15 cellular contexts compared by ENCODE assay signal in the genomic region with DNA sequence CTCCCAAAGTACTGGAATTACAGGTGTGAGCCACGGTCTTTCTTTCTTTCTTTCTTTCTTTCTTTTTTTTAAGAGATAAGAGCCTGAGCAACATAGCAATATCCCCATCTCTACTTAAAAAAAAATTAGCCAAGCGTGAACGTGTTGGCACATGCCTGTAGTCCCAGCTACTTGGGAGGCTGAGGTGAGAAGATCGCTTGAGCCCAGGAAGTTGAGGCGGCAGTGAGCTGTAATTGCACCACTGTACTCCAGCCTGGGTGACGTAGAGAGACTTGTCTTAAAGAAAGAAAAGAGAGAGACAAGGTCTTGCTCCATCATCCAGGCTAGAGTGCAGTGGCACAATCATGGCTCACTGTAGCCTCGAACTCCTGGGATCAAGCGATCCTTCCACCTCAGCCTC.
DNase-seq lines count a peak whose midpoint lies in the region; TF ChIP-seq lines count a peak whose summit lies in the region.
"Had no signal": no experiment of that assay in that cellular context is flagged by ENCODE, and none has a peak within 500 bp of the region (broad histone marks: within the 10 kb centered on the region; RNA-seq: fewer than 3 reads in every experiment).

No MANE protein-coding gene starts in this region.

- no peaks in the 10 kb centered on the region for H3K36me3 ChIP-seq in spleen
- no peaks in the 10 kb centered on the region for H3K36me3 ChIP-seq in CD4-positive, alpha-beta memory T cell (ENCODE audit: insufficient read depth, low read length)
- H3K36me3 ChIP-seq: BLaER1 treated with 17β-estradiol and CSF1 and Interleukin-3, amounts not matched to agents 10 nM and 100 nM; HAP-1 had no signal

- H3K4me1 Mint-ChIP-seq in CD14-positive monocyte = no peaks in the 10 kb centered on the region
- peaks cover 7% of the 10 kb centered on the region for H3K4me1 Mint-ChIP-seq in MCF 10A (ENCODE audit: insufficient read depth, unreplicated experiment)
- no peaks in the 10 kb centered on the region for H3K4me1 Mint-ChIP-seq in CD4-positive, alpha-beta memory T cell

- no peaks in the 10 kb centered on the region for H3K4me1 ChIP-seq in spleen
- no peaks in the 10 kb centered on the region for H3K4me1 ChIP-seq in CD4-positive, alpha-beta memory T cell (ENCODE audit: insufficient read depth, low read length)
- H3K4me1 ChIP-seq: HAP-1 had no signal

- H3K9me3 Mint-ChIP-seq in CD14-positive monocyte = peaks cover 0 to 18% (median 8%) of the 10 kb centered on the region in 7 donors
- H3K9me3 Mint-ChIP-seq in MCF 10A (ENCODE audit: unreplicated experiment) = peaks cover 7% of the 10 kb centered on the region
- peaks cover 0 to 5% (median 0%) of the 10 kb centered on the region in 8 donors for H3K9me3 Mint-ChIP-seq in CD4-positive, alpha-beta memory T cell
- H3K9me3 Mint-ChIP-seq: CD4-positive, alpha-beta T cell had no signal

- intact Hi-C loops in CD14-positive monocyte (cut with micrococcal nuclease) (no loop called here), MCF 10A (cut with micrococcal nuclease) (no loop called here), spleen (cut with DNase I; ENCODE audit: low total_unique reads) (no loop called here)
- intact Hi-C loops in CD4-positive, alpha-beta memory T cell (cut with micrococcal nuclease) = no loop called here

- DNase-seq in CD14-positive monocyte (ENCODE audit: low spot score) (peak; percentile 16), MCF 10A (ENCODE audit: unreplicated experiment) (peak; percentile 76), epithelial cell of esophagus (ENCODE audit: low read depth) (peak; percentile 57), spleen (peak; percentile 4), activated gamma-delta T cell treated with Interleukin-2 at 50 U/mL for 16 hours (no peak)
- no peak for DNase-seq in CD4-positive, alpha-beta memory T cell
- DNase-seq in activated CD8-positive, alpha-beta memory T cell treated with anti-CD3 and anti-CD28 coated beads, Interleukin-2, amount 50 U/mL, for 48 hours = no peak
- DNase-seq: ACHN, DMS79 treated with DMSO at 0.1 percent for 48 hours, EL, GOT3, IMR-90 had no signal

- CTCF ChIA-PET in MCF 10A (lab: Yijun Ruan, JAX) = interaction anchor here (0.6 kb wide), 1 partner anchor 205 kb away, joined by 3 read pairs; no protein-coding TSS in a partner anchor
- CTCF ChIA-PET in CD4-positive, alpha-beta memory T cell (lab: Charles Lee; ENCODE audit: partially characterized antibody) = interaction anchor here (1.0 kb wide), 1 partner anchor 194 kb away, joined by 3 read pairs; no protein-coding TSS in a partner anchor

- H3K9me3 ChIP-seq in spleen = peaks cover 0 to 7% (median 0%) of the 10 kb centered on the region in 8 donors
- no peaks in the 10 kb centered on the region for H3K9me3 ChIP-seq in CD4-positive, alpha-beta memory T cell (ENCODE audit: control insufficient read depth in 1 of 2, low read length in 2 of 2)
- H3K9me3 ChIP-seq: HAP-1 had no signal

- H3K27me3 Mint-ChIP-seq in CD14-positive monocyte (ENCODE audit: low read depth in 3 of 3) (peaks cover 24 to 34% (median 33%) of the 10 kb centered on the region in 3 donors), MCF 10A (ENCODE audit: insufficient read depth, unreplicated experiment) (peaks cover 37% of the 10 kb centered on the region)
- H3K27me3 Mint-ChIP-seq in CD4-positive, alpha-beta memory T cell = peaks cover 16 to 20% of the 10 kb centered on the region in 2 donors

- H3K36me3 Mint-ChIP-seq in CD14-positive monocyte (no peaks in the 10 kb centered on the region), MCF 10A (ENCODE audit: insufficient read depth, unreplicated experiment) (no peaks in the 10 kb centered on the region)
- no peaks in the 10 kb centered on the region for H3K36me3 Mint-ChIP-seq in CD4-positive, alpha-beta memory T cell

- H3K27ac Mint-ChIP-seq in CD14-positive monocyte (no peak overlapping the region), MCF 10A (ENCODE audit: low read depth, unreplicated experiment) (no peak overlapping the region)
- no peak overlapping the region for H3K27ac Mint-ChIP-seq in CD4-positive, alpha-beta memory T cell
- H3K27ac Mint-ChIP-seq: CD4-positive, alpha-beta T cell had no signal

- BruUV-seq in MCF 10A (replicated peaks; lab: Mats Ljungman, UMichigan) = no TSS peak

- TF ChIP-seq POLR2A in spleen (IDR thresholded peaks at IDR 0.05) = no peak

- TF ChIP-seq CTCF in CD14-positive monocyte (IDR thresholded peaks at IDR 0.05) (no peak), MCF 10A (IDR thresholded peaks at IDR 0.05; ENCODE audit: unreplicated experiment) (no peak), epithelial cell of esophagus (IDR thresholded peaks at IDR 0.05; ENCODE audit: insufficient read depth, low read depth, low read length, missing control alignments) (no peak), spleen (IDR thresholded peaks at IDR 0.05 in 8 of 11, conservative IDR thresholded peaks at IDR 0.05 in 3 of 11) (no peak)

- H3K27ac ChIP-seq in spleen = no peak overlapping the region
- H3K27ac ChIP-seq in CD4-positive, alpha-beta memory T cell (ENCODE audit: low read depth, low read length) = no peak overlapping the region
- H3K27ac ChIP-seq: BLaER1 treated with 17β-estradiol and CSF1 and Interleukin-3, amounts not matched to agents 10 nM and 100 nM had no signal

- POLR2A ChIA-PET in MCF 10A (lab: Yijun Ruan, JAX) = interaction anchor here (0.6 to 1.3 kb wide), 2 partner anchors 8 to 126 kb away, joined by 3 to 4 read pairs; no protein-coding TSS in a partner anchor
- POLR2A ChIA-PET in CD4-positive, alpha-beta memory T cell (lab: Charles Lee; ENCODE audit: partially characterized antibody) = interaction anchor here (0.6 kb wide), 1 partner anchor 217 kb away, joined by 3 read pairs; no protein-coding TSS in a partner anchor

- H3K4me3 Mint-ChIP-seq in CD14-positive monocyte (no peak overlapping the region), MCF 10A (ENCODE audit: unreplicated experiment) (no peak overlapping the region)
- no peak overlapping the region for H3K4me3 Mint-ChIP-seq in CD4-positive, alpha-beta memory T cell
- H3K4me3 Mint-ChIP-seq: CD4-positive, alpha-beta T cell had no signal

- 82 to 92% (median 85%) methylated on average over 8 of the region's 8 CpGs for WGBS in spleen, 5 donors

- H3K27me3 ChIP-seq in spleen (replicated peaks in 1 of 7) = peaks cover 0 to 28% (median 0%) of the 10 kb centered on the region in 7 donors
- H3K27me3 ChIP-seq in CD4-positive, alpha-beta memory T cell (ENCODE audit: insufficient read depth, low read length) = no peaks in the 10 kb centered on the region
- H3K27me3 ChIP-seq: BLaER1 treated with 17β-estradiol and CSF1 and Interleukin-3, amounts not matched to agents 10 nM and 100 nM had no signal

- H3K4me3 ChIP-seq in epithelial cell of esophagus (ENCODE audit: low read length) (no peak overlapping the region), spleen (no peak overlapping the region)
- H3K4me3 ChIP-seq in CD4-positive, alpha-beta memory T cell (ENCODE audit: low read length in 2 of 2) = no peak overlapping the region
- H3K4me3 ChIP-seq: BLaER1 treated with 17β-estradiol and CSF1 and Interleukin-3, amounts not matched to agents 10 nM and 100 nM; HAP-1 had no signal

Comparison
In these comparisons a context has a peak if more than half of its experiments do, and no peak if none do; other contexts are left out.
1. DNase-seq: peak in CD14-positive monocyte (single experiment), MCF 10A (single experiment), epithelial cell of esophagus (single experiment) and spleen (single experiment); none in CD4-positive, alpha-beta memory T cell (0 of 5), activated gamma-delta T cell treated with Interleukin-2 at 50 U/mL for 16 hours (single experiment) and activated CD8-positive, alpha-beta memory T cell treated with anti-CD3 and anti-CD28 coated beads, Interleukin-2, amount 50 U/mL, for 48 hours (single experiment).